ENCODE assay signal across 19 cellular contexts in the genomic region with DNA sequence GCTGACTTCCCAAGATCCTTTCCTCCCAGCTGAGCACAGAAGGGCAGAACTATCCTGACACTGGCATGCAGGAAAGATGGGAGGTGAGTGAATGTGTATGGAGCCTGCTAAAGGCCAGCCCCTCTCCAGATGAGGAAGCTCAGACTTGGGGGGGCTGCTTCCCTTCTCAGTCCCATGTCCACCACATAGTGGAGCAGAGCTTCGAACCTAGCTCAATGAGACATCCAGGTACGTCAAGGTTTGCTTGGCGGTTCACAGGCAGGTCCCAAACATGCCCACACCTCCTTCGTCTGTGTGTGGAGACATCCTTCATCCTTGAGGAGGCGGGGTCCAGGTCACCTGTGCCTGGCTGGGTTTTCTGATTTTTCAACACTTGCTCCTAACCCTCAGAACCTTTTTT. TPM values are rescaled to one million over a fixed set of nuclear protein-coding genes. Genes with fewer than 3 reads are reported as not detected.
A peak's percentile ranks its signal among the peaks of the same experiment; 100 is the strongest.
DNase-seq lines count a peak whose midpoint lies in the region; ATAC-seq, FAIRE-seq and TF ChIP-seq lines count a peak whose summit lies in the region.
"Had no signal": no experiment of that assay in that cellular context is flagged by ENCODE, and none has a peak within 500 bp of the region (broad histone marks: within the 10 kb centered on the region; RNA-seq: fewer than 3 reads in every experiment).

No MANE protein-coding gene starts in this region.

- H3K4me3 ChIP-seq in stomach = no peak overlapping the region

- TF ChIP-seq EP300 in stomach (IDR thresholded peaks at IDR 0.05) = no peak

- no peaks in the 10 kb centered on the region for H3K27me3 ChIP-seq in stomach

- no peak for ATAC-seq in HG02973 (IDR thresholded peaks at IDR 0.05; ENCODE audit: unreplicated experiment)

- DNase-seq in GM12892 (ENCODE audit: insufficient read length) = no peak
- peak; percentile 30 for DNase-seq in islet precursor cell
- no peak for DNase-seq in stomach
- no peak for DNase-seq in activated effector memory CD4-positive, alpha-beta T cell treated with anti-CD3 and anti-CD28 coated beads, Interleukin-2, amount 50 U/mL, for 16 hours
- no peak for DNase-seq in activated CD4-positive, alpha-beta T cell treated with anti-CD3 and anti-CD28 coated beads, Interleukin-2, amount 50 U/mL, for 4 hours
- DNase-seq: CD4-positive, CD25-positive, alpha-beta regulatory T cell; EL; GF-D8; H7; HFFc6; Karpas-422; NCI-H1694; NCI-H748 treated with DMSO at 0.1 percent for 48 hours; SIG-M5; SK-N-SH had no signal

- WGBS in stomach, 5 donors = 89 to 98% (median 92%) methylated on average over 5 of the region's 5 CpGs

- no peaks in the 10 kb centered on the region for H3K9me3 ChIP-seq in stomach
- H3K9me3 ChIP-seq: SK-N-SH had no signal

- peaks cover 11 to 43% (median 13%) of the 10 kb centered on the region in 4 donors for H3K4me1 ChIP-seq in stomach

- peaks cover 0 to 40% (median 10%) of the 10 kb centered on the region in 4 donors for H3K36me3 ChIP-seq in stomach

- H3K27ac ChIP-seq in 22Rv1 (peak overlapping the region; percentile 41; the same call in 1 of the 2 replicates), stomach (peak overlapping the region in 4 of 5 donors; percentile 63 to 80 (median 76))
- H3K27ac ChIP-seq: RWPE1 had no signal

- FAIRE-seq in GM12892 (lab: Jason Lieb, UNC) = peak; percentile 27
- FAIRE-seq: A204.1 had no signal

- TF ChIP-seq POLR2A in GM12892 (IDR thresholded peaks at IDR 0.05; ENCODE audit: low read depth, low read length) = no peak
- no peak for TF ChIP-seq POLR2A in stomach (IDR thresholded peaks at IDR 0.05)

- TF ChIP-seq CTCF in 22Rv1 (IDR thresholded peaks at IDR 0.05) = no peak
- no peak for TF ChIP-seq CTCF in stomach (IDR thresholded peaks at IDR 0.05)

- intact Hi-C loops in stomach (cut with DNase I; ENCODE audit: low total_unique reads) = no loop called here

RNA-seq across cellular contexts. Expression of a gene that starts 31.3 kb away (rescaled TPM):
- polyA plus RNA-seq in GM12892 (2012; ENCODE audit: missing spikeins) = 40.4 TPM
- 1,000 to 10,000 TPM in 1 of 5 donors, 10 to 100 TPM in 4; 47.1 to 1,170 (median 61.8) TPM for total RNA-seq in stomach
- 10 to 100 TPM; 42.8 to 48.2 (median 44.0) TPM for polyA plus RNA-seq in stomach
